29 cellular contexts compared by ENCODE assay signal in genomic region chrX:75295641-75296040, GRCh38.
"Had no signal": no experiment of that assay in that cellular context is flagged by ENCODE, and none has a peak within 500 bp of the region (broad histone marks: within the 10 kb centered on the region; RNA-seq: fewer than 3 reads in every experiment).

No MANE protein-coding gene starts in this region.

- H3K4me3 ChIP-seq: colonic mucosa, coronary artery, dorsolateral prefrontal cortex, esophagus muscularis mucosa, esophagus squamous epithelium, gastrocnemius medialis, gastroesophageal sphincter, heart left ventricle, heart right ventricle, hepatocyte had no signal

- H3K9me3 ChIP-seq: colonic mucosa, esophagus muscularis mucosa, esophagus squamous epithelium, gastrocnemius medialis, gastroesophageal sphincter, heart left ventricle, heart right ventricle had no signal

- H3K36me3 ChIP-seq: colonic mucosa had no signal

- H3K27ac ChIP-seq: colonic mucosa, coronary artery, dorsolateral prefrontal cortex, epithelial cell of prostate, esophagus muscularis mucosa, esophagus squamous epithelium, foreskin keratinocyte, gastrocnemius medialis, gastroesophageal sphincter, heart left ventricle, heart right ventricle, hepatocyte had no signal

- H2AFZ ChIP-seq: hepatocyte had no signal

- H3K27ac Mint-ChIP-seq: dendritic cell treated with granulocyte-macrophage colony-stimulating factor and Interleukin-4, amounts not matched to agents 40 ng/mL and 50 ng/mL, for 4 days; endodermal cell had no signal

- H3K27me3 Mint-ChIP-seq: dendritic cell treated with granulocyte-macrophage colony-stimulating factor and Interleukin-4, amounts not matched to agents 40 ng/mL and 50 ng/mL, for 4 days; effector memory CD8-positive, alpha-beta T cell had no signal

- H3K4me3 Mint-ChIP-seq: dendritic cell treated with granulocyte-macrophage colony-stimulating factor and Interleukin-4, amounts not matched to agents 40 ng/mL and 50 ng/mL, for 4 days; effector memory CD8-positive, alpha-beta T cell; endodermal cell had no signal

- DNase-seq: colonic mucosa; cortex of kidney; dermis blood vessel endothelial cell; dorsolateral prefrontal cortex; effector CD4-positive, alpha-beta T cell; effector memory CD4-positive, alpha-beta T cell; effector memory CD8-positive, alpha-beta T cell; endodermal cell; erythroblast; esophagus squamous epithelium; foreskin fibroblast; foreskin keratinocyte; foreskin melanocyte; gastrocnemius medialis; glutamatergic neuron; head of caudate nucleus; heart left ventricle; heart right ventricle had no signal

- ATAC-seq: effector memory CD8-positive, alpha-beta T cell; esophagus mucosa; foreskin keratinocyte; gastrocnemius medialis; gastroesophageal sphincter; heart left ventricle; heart right ventricle had no signal

- H3K9me3 Mint-ChIP-seq: dendritic cell treated with granulocyte-macrophage colony-stimulating factor and Interleukin-4, amounts not matched to agents 40 ng/mL and 50 ng/mL, for 4 days; effector memory CD8-positive, alpha-beta T cell had no signal

- FAIRE-seq: colon, endometrium, endothelial cell of umbilical vein, frontal cortex had no signal

- H3K4me2 ChIP-seq: hepatocyte had no signal

- H3K27me3 ChIP-seq: colonic mucosa, esophagus muscularis mucosa, esophagus squamous epithelium, foreskin keratinocyte, gastrocnemius medialis, gastroesophageal sphincter, heart left ventricle, heart right ventricle, hepatocyte had no signal

- H3K4me1 ChIP-seq: colonic mucosa, esophagus muscularis mucosa, esophagus squamous epithelium, foreskin keratinocyte, gastrocnemius medialis, gastroesophageal sphincter, heart left ventricle, heart right ventricle had no signal
